7 cellular contexts compared by ENCODE assay signal in genomic region chr10:8344756-8345155, GRCh38.
"Had no signal": no experiment of that assay in that cellular context is flagged by ENCODE, and none has a peak within 500 bp of the region (broad histone marks: within the 10 kb centered on the region; RNA-seq: fewer than 3 reads in every experiment).

No MANE protein-coding gene starts in this region.

- ATAC-seq: HepG2 had no signal

- FAIRE-seq: HepG2, HTR-8/SVneo had no signal

- H3K36me3 Mint-ChIP-seq: IgD-negative memory B cell had no signal

- H3K4me1 Mint-ChIP-seq: IgD-negative memory B cell had no signal

- H3K4me2 ChIP-seq: KMS-11 had no signal

- H3K9ac ChIP-seq: KMS-11 had no signal

- DNase-seq: KBM-7, KG1 had no signal

- H3K27ac ChIP-seq: HL-60, KMS-11 had no signal

- H3K27ac Mint-ChIP-seq: IgD-negative memory B cell had no signal

- H3K4me3 Mint-ChIP-seq: IgD-negative memory B cell had no signal
